In genomic region chr1:2457444-2457843, GRCh38 we compare ENCODE assay signal across 2 cellular contexts.
A peak's percentile ranks its signal among the peaks of the same experiment; 100 is the strongest.
TF ChIP-seq lines count a peak whose summit lies in the region.

No MANE protein-coding gene starts in this region.

TF ChIP-seq in A549, 52 proteins besides CTCF, POLR2A, EP300 and RAD21:
- TF ChIP-seq BHLHE40 (IDR thresholded peaks at IDR 0.05; ENCODE audit: low read depth, low read length) = no peak
- peak; percentile 66 for TF ChIP-seq ZFP36 (IDR thresholded peaks at IDR 0.05; ENCODE audit: borderline replicate concordance, partially characterized antibody)
- TF ChIP-seq SMC3 (IDR thresholded peaks at IDR 0.05) = no peak
- no peak for TF ChIP-seq USF2 (IDR thresholded peaks at IDR 0.05)
- TF ChIP-seq HEYL (CRISPR knock-in tag; IDR thresholded peaks at IDR 0.05) = no peak
- TF ChIP-seq ESRRA (IDR thresholded peaks at IDR 0.05; ENCODE audit: borderline replicate concordance, low read length) = no peak
- no peak for TF ChIP-seq ZSCAN20 (CRISPR knock-in tag; IDR thresholded peaks at IDR 0.05)
- TF ChIP-seq NPAS2 (CRISPR knock-in tag; IDR thresholded peaks at IDR 0.05; ENCODE audit: borderline replicate concordance) = no peak

TF ChIP-seq in GM23338, 12 proteins besides CTCF, POLR2A, EP300 and RAD21 (continued from another document):
- no peak for TF ChIP-seq EZH2 (IDR thresholded peaks at IDR 0.05; ENCODE audit: low read depth, unreplicated experiment)
- TF ChIP-seq REST (IDR thresholded peaks at IDR 0.05; ENCODE audit: unreplicated experiment) = no peak
- no peak for TF ChIP-seq POLR2AphosphoS5 (IDR thresholded peaks at IDR 0.05; ENCODE audit: low read depth)
- no peak for TF ChIP-seq ZNF331 (CRISPR knock-in tag; IDR thresholded peaks at IDR 0.05; ENCODE audit: low read depth)
- TF ChIP-seq ZNF462 (CRISPR knock-in tag; IDR thresholded peaks at IDR 0.05) = no peak
- no peak for TF ChIP-seq CREB1 (CRISPR knock-in tag; IDR thresholded peaks at IDR 0.05; ENCODE audit: low read depth)
- no peak for TF ChIP-seq NANOG (IDR thresholded peaks at IDR 0.05; ENCODE audit: borderline replicate concordance)
- no peak for TF ChIP-seq ZNF114 (CRISPR knock-in tag; IDR thresholded peaks at IDR 0.05)
- TF ChIP-seq ETS1 (IDR thresholded peaks at IDR 0.05) = no peak
- TF ChIP-seq STAT1 (IDR thresholded peaks at IDR 0.05; ENCODE audit: unreplicated experiment) = no peak
- TF ChIP-seq JUNB (IDR thresholded peaks at IDR 0.05; ENCODE audit: unreplicated experiment) = no peak
TF ChIP-seq in GM23338: peak in this region for 0.
